8 cellular contexts compared by ENCODE assay signal in genomic region chr9:89319015-89319905, GRCh38. TPM values are rescaled to one million over a fixed set of nuclear protein-coding genes. Genes with fewer than 3 reads are reported as not detected.
DNase-seq lines count a peak whose midpoint lies in the region; ATAC-seq and TF ChIP-seq lines count a peak whose summit lies in the region.

No MANE protein-coding gene starts in this region.

- 3% methylated on average over 13 of the region's 13 CpGs for WGBS in GM23248 (ENCODE audit: low coverage in 1 of 2, low lambda C conversion rate in 2 of 2, missing lambda C conversion rate in 2 of 2), 2 experiments
- WGBS in esophagus muscularis mucosa, result 2% methylated on average over 13 of the region's 13 CpGs

- H3K79me2 ChIP-seq in GM23248 (ENCODE audit: insufficient read depth), result peaks cover 86% of the 10 kb centered on the region

- peak overlapping the region; percentile 57 for H2AFZ ChIP-seq in GM23248

- TF ChIP-seq CTCF in RWPE2 (IDR thresholded peaks at IDR 0.05; ENCODE audit: poor library complexity, severe bottlenecking), result peak; percentile 93
- no peak for TF ChIP-seq CTCF in esophagus muscularis mucosa (IDR thresholded peaks at IDR 0.05)

- H3K4me3 ChIP-seq in GM23248 (peak overlapping the region; percentile 94), RWPE2 (ENCODE audit: severe bottlenecking) (peak overlapping the region; percentile 86), esophagus muscularis mucosa (peak overlapping the region; percentile 70 to 90 (median 82))

- no peaks in the 10 kb centered on the region for H4K20me1 ChIP-seq in GM23248 (ENCODE audit: insufficient read depth)

- intact Hi-C loops in esophagus muscularis mucosa (cut with DNase I), result loop anchor here (2.0 kb wide), 1 partner anchor 230 kb away; no protein-coding TSS in a partner anchor

- no peaks in the 10 kb centered on the region for H3K9me2 ChIP-seq in GM23248 (ENCODE audit: insufficient read depth)

- H3K4me1 ChIP-seq in GM23248 (ENCODE audit: insufficient read depth) (peaks cover 35% of the 10 kb centered on the region), RWPE2 (ENCODE audit: insufficient read depth, poor library complexity, severe bottlenecking) (peaks cover 24% of the 10 kb centered on the region), esophagus muscularis mucosa (peaks cover 31 to 64% (median 54%) of the 10 kb centered on the region in 4 donors)

- peak overlapping the region; percentile 89 for H3K4me2 ChIP-seq in GM23248 (ENCODE audit: unreplicated experiment)

- peak; percentile 20 for DNase-seq in GM23248
- DNase-seq in RWPE2 (ENCODE audit: low spot score), result no peak
- DNase-seq in esophagus muscularis mucosa (ENCODE audit: extremely low spot score), result no peak
- DNase-seq in pons (ENCODE audit: low spot score), result peak; percentile 38
- no peak for DNase-seq in DMS53 treated with DMSO at 0.1 percent for 48 hours (lab: John Stamatoyannopoulos, UW; ENCODE audit: unreplicated experiment)
- no peak for DNase-seq in DMS114 treated with DMSO at 0.1 percent for 48 hours (lab: John Stamatoyannopoulos, UW; ENCODE audit: unreplicated experiment)

- 0 out of 2 replicates have a peak, but pooled peaks cover 4% of the 10 kb centered on the region for H3K36me3 ChIP-seq in GM23248 (ENCODE audit: low read depth)
- H3K36me3 ChIP-seq in RWPE2 (ENCODE audit: low read depth), result peaks cover 54% of the 10 kb centered on the region
- peaks cover 0 to 12% (median 0%) of the 10 kb centered on the region in 4 donors for H3K36me3 ChIP-seq in esophagus muscularis mucosa

- ATAC-seq in RWPE2 (ENCODE audit: low read depth) (no peak), GM21381 (IDR thresholded peaks at IDR 0.05; ENCODE audit: unreplicated experiment) (no peak), GM18873 (IDR thresholded peaks at IDR 0.05; ENCODE audit: low FRiP score, unreplicated experiment) (no peak)

- peak overlapping the region; percentile 96 for H3K9ac ChIP-seq in GM23248

- H3F3A ChIP-seq in GM23248 (ENCODE audit: insufficient read depth), result peaks cover 43% of the 10 kb centered on the region

- in situ Hi-C loops in GM23248 (cut with MboI), result no loop called here

- H3K9me3 ChIP-seq in GM23248 (ENCODE audit: low read depth) (no peaks in the 10 kb centered on the region), RWPE2 (ENCODE audit: severe bottlenecking) (no peaks in the 10 kb centered on the region), esophagus muscularis mucosa (no peaks in the 10 kb centered on the region)

- no peak for TF ChIP-seq POLR2A in esophagus muscularis mucosa (IDR thresholded peaks at IDR 0.05; ENCODE audit: low read depth)

- peak overlapping the region; percentile 99 for H3K27ac ChIP-seq in GM23248
- H3K27ac ChIP-seq in RWPE2 (ENCODE audit: poor library complexity, severe bottlenecking), result peak overlapping the region; percentile 88
- H3K27ac ChIP-seq in esophagus muscularis mucosa (replicated peaks in 1 of 4), result peak overlapping the region; percentile 97 to 100 (median 99)

- TF ChIP-seq EP300 in esophagus muscularis mucosa (IDR thresholded peaks at IDR 0.05), result no peak

- H3K27me3 ChIP-seq in GM23248 (replicated peaks; ENCODE audit: insufficient read depth) (no peaks in the 10 kb centered on the region), RWPE2 (ENCODE audit: insufficient read depth, poor library complexity, severe bottlenecking) (no peaks in the 10 kb centered on the region), esophagus muscularis mucosa (no peaks in the 10 kb centered on the region)

RNA-seq across cellular contexts. Expression of gene SECISBP2, which starts 1.0 kb away (rescaled TPM):
- 12.2 and 19.0 TPM in 2 replicates for total RNA-seq in GM23248 (2014; rRNA removed; shearing (Covaris generic))
- 11.9 and 13.0 TPM in 2 replicates for polyA plus RNA-seq in GM23248 (2016; fragmentation: Nextera tagmentation; extraction: Ambion mirVana)
- 10 to 100 TPM; 24.0 to 32.8 (median 29.0) TPM for total RNA-seq in esophagus muscularis mucosa

RNA-seq across cellular contexts. Expression of gene CKS2, which starts 8.3 kb away (rescaled TPM):
- total RNA-seq in GM23248 (2014; rRNA removed; shearing (Covaris generic)), result 44.0 and 94.6 TPM in 2 replicates
- polyA plus RNA-seq in GM23248 (2016; fragmentation: Nextera tagmentation; extraction: Ambion mirVana), result 146 and 152 TPM in 2 replicates
- 10 to 100 TPM in 1 of 4 donors, 1 to 10 TPM in 3; 2.0 to 10.3 (median 6.0) TPM for total RNA-seq in esophagus muscularis mucosa

Comparison
In these comparisons a context has a peak if more than half of its experiments do, and no peak if none do; other contexts are left out.
1. DNase-seq: peak in GM23248 (single experiment) and pons (single experiment); none in RWPE2 (single experiment), esophagus muscularis mucosa (single experiment), DMS53 treated with DMSO at 0.1 percent for 48 hours (single experiment) and DMS114 treated with DMSO at 0.1 percent for 48 hours (single experiment).
2. Peak in every context shown above with its lines, with median percentiles within 50 percentile points of each other: H3K27ac ChIP-seq and H3K4me3 ChIP-seq.